ENCODE assay signal across 8 cellular contexts in genomic region chr5:172849636-172850453, GRCh38. TPM values are rescaled to one million over a fixed set of nuclear protein-coding genes. Genes with fewer than 3 reads are reported as not detected.
DNase-seq lines count a peak whose midpoint lies in the region; ATAC-seq and TF ChIP-seq lines count a peak whose summit lies in the region.

No MANE protein-coding gene starts in this region.

- peak overlapping the region; percentile 64 for H3K27ac Mint-ChIP-seq in activated naive CD8-positive, alpha-beta T cell treated with anti-CD3 and anti-CD28 coated beads for 36 hours
- no peak overlapping the region for H3K27ac Mint-ChIP-seq in activated T-helper 2 cell treated with anti-CD3 and anti-CD28 coated beads, Interferon-gamma antibody, Interleukin-2, Interleukin-4, amounts not matched to agents 10 μg/mL and 5 μg/mL and 100 μg/mL, durations not matched to agents 14 hours and 24 hours and 36 hours
- no peak overlapping the region for H3K27ac Mint-ChIP-seq in Caco-2 (ENCODE audit: unreplicated experiment)

- peak overlapping the region; percentile 78 to 96 for H3K27ac ChIP-seq in prostate gland

- no peaks in the 10 kb centered on the region for H3K27me3 Mint-ChIP-seq in activated naive CD8-positive, alpha-beta T cell treated with anti-CD3 and anti-CD28 coated beads for 36 hours
- H3K27me3 Mint-ChIP-seq in activated T-helper 2 cell treated with anti-CD3 and anti-CD28 coated beads, Interferon-gamma antibody, Interleukin-2, Interleukin-4, amounts not matched to agents 10 μg/mL and 5 μg/mL and 100 μg/mL, durations not matched to agents 14 hours and 24 hours and 36 hours (ENCODE audit: low read depth): no peaks in the 10 kb centered on the region
- H3K27me3 Mint-ChIP-seq in Caco-2 (ENCODE audit: insufficient read depth, unreplicated experiment): no peaks in the 10 kb centered on the region

- TF ChIP-seq CTCF in prostate gland (IDR thresholded peaks at IDR 0.05) (no peak), Caco-2 (IDR thresholded peaks at IDR 0.05; ENCODE audit: insufficient read depth in 1 of 2, low read depth in 1 of 2, low read length in 1 of 2, severe bottlenecking in 1 of 2, unreplicated experiment in 1 of 2) (no peak)

- H3K9me3 ChIP-seq in prostate gland: no peaks in the 10 kb centered on the region
- H3K9me3 ChIP-seq in Caco-2: no peaks in the 10 kb centered on the region

- DNase-seq in activated naive CD8-positive, alpha-beta T cell treated with anti-CD3 and anti-CD28 coated beads for 36 hours: no peak
- peak; percentile 84 for DNase-seq in prostate gland (ENCODE audit: low spot score)
- no peak for DNase-seq in SKM-1 treated with dmso at 0.1 percent for 144 hours (lab: John Stamatoyannopoulos, UW; ENCODE audit: unreplicated experiment)
- no peak for DNase-seq in activated T-helper 2 cell treated with anti-CD3 and anti-CD28 coated beads, Interferon-gamma antibody, Interleukin-2, Interleukin-4, amounts not matched to agents 10 μg/mL and 5 μg/mL and 100 μg/mL, durations not matched to agents 14 hours and 24 hours and 36 hours (ENCODE audit: low spot score)
- no peak for DNase-seq in Caco-2

- no peaks in the 10 kb centered on the region for H3K36me3 ChIP-seq in prostate gland
- peaks cover 1% of the 10 kb centered on the region; the same call in 1 of the 2 replicates for H3K36me3 ChIP-seq in Caco-2 (ENCODE audit: control insufficient read depth, insufficient read depth, low read length)

- peaks cover 54% of the 10 kb centered on the region for H3K4me1 Mint-ChIP-seq in activated naive CD8-positive, alpha-beta T cell treated with anti-CD3 and anti-CD28 coated beads for 36 hours
- peaks cover 22% of the 10 kb centered on the region for H3K4me1 Mint-ChIP-seq in activated T-helper 2 cell treated with anti-CD3 and anti-CD28 coated beads, Interferon-gamma antibody, Interleukin-2, Interleukin-4, amounts not matched to agents 10 μg/mL and 5 μg/mL and 100 μg/mL, durations not matched to agents 14 hours and 24 hours and 36 hours (ENCODE audit: low read depth)
- H3K4me1 Mint-ChIP-seq in Caco-2 (ENCODE audit: low read depth, unreplicated experiment): peaks cover 27% of the 10 kb centered on the region

- H3K9me3 Mint-ChIP-seq in activated naive CD8-positive, alpha-beta T cell treated with anti-CD3 and anti-CD28 coated beads for 36 hours: no peaks in the 10 kb centered on the region
- H3K9me3 Mint-ChIP-seq in activated T-helper 2 cell treated with anti-CD3 and anti-CD28 coated beads, Interferon-gamma antibody, Interleukin-2, Interleukin-4, amounts not matched to agents 10 μg/mL and 5 μg/mL and 100 μg/mL, durations not matched to agents 14 hours and 24 hours and 36 hours: no peaks in the 10 kb centered on the region
- no peaks in the 10 kb centered on the region for H3K9me3 Mint-ChIP-seq in Caco-2 (ENCODE audit: unreplicated experiment)

- ATAC-seq in GM18858 (IDR thresholded peaks at IDR 0.05; ENCODE audit: unreplicated experiment) (peak; percentile 39), HG02870 (IDR thresholded peaks at IDR 0.05; ENCODE audit: unreplicated experiment) (peak; percentile 41), HG03565 (IDR thresholded peaks at IDR 0.05; ENCODE audit: unreplicated experiment) (no peak)

- H3K4me1 ChIP-seq in prostate gland (replicated peaks) (peaks cover 21% of the 10 kb centered on the region), Caco-2 (peaks cover 22% of the 10 kb centered on the region)

- CTCF ChIA-PET in Caco-2 (lab: Charles Lee): no interaction called here

- POLR2A ChIA-PET in Caco-2 (lab: Charles Lee): interaction anchor here (0.7 kb wide), 1 partner anchor 78 kb away, joined by 3 read pairs; no protein-coding TSS in a partner anchor

- H3K4me3 Mint-ChIP-seq in activated naive CD8-positive, alpha-beta T cell treated with anti-CD3 and anti-CD28 coated beads for 36 hours: no peak overlapping the region
- no peak overlapping the region for H3K4me3 Mint-ChIP-seq in activated T-helper 2 cell treated with anti-CD3 and anti-CD28 coated beads, Interferon-gamma antibody, Interleukin-2, Interleukin-4, amounts not matched to agents 10 μg/mL and 5 μg/mL and 100 μg/mL, durations not matched to agents 14 hours and 24 hours and 36 hours (ENCODE audit: low read depth)
- H3K4me3 Mint-ChIP-seq in Caco-2 (ENCODE audit: unreplicated experiment): no peak overlapping the region

- 63% methylated on average over 15 of the region's 15 CpGs for WGBS in prostate gland

- H3K27me3 ChIP-seq in prostate gland (replicated peaks; ENCODE audit: insufficient read depth) (no peaks in the 10 kb centered on the region), Caco-2 (replicated peaks; ENCODE audit: control insufficient read depth, insufficient read depth, low read length) (no peaks in the 10 kb centered on the region)

- H3K4me3 ChIP-seq in prostate gland (no peak overlapping the region), Caco-2 (ENCODE audit: low read depth, low read length) (no peak overlapping the region)

- H3K36me3 Mint-ChIP-seq in activated naive CD8-positive, alpha-beta T cell treated with anti-CD3 and anti-CD28 coated beads for 36 hours: no peaks in the 10 kb centered on the region
- H3K36me3 Mint-ChIP-seq in activated T-helper 2 cell treated with anti-CD3 and anti-CD28 coated beads, Interferon-gamma antibody, Interleukin-2, Interleukin-4, amounts not matched to agents 10 μg/mL and 5 μg/mL and 100 μg/mL, durations not matched to agents 14 hours and 24 hours and 36 hours (ENCODE audit: low read depth): no peaks in the 10 kb centered on the region
- H3K36me3 Mint-ChIP-seq in Caco-2 (ENCODE audit: insufficient read depth, unreplicated experiment): peaks cover 21% of the 10 kb centered on the region

- intact Hi-C loops in prostate gland (cut with DNase I): no loop called here
- intact Hi-C loops in activated T-helper 2 cell treated with anti-CD3 and anti-CD28 coated beads, Interferon-gamma antibody, Interleukin-2, Interleukin-4, amounts not matched to agents 10 μg/mL and 5 μg/mL and 100 μg/mL, durations not matched to agents 14 hours and 24 hours and 36 hours (cut with micrococcal nuclease): no loop called here
- intact Hi-C loops in Caco-2 (cut with micrococcal nuclease; ENCODE audit: unreplicated experiment): no loop called here

- no peak for TF ChIP-seq POLR2A in prostate gland (IDR thresholded peaks at IDR 0.05)

- BruUV-seq in Caco-2 (replicated peaks; lab: Mats Ljungman, UMichigan): no TSS peak

RNA-seq across cellular contexts. Expression of gene ERGIC1, which starts 15.8 kb away (rescaled TPM):
- 10 to 100 TPM; 45.9 to 46.9 TPM for total RNA-seq in activated naive CD8-positive, alpha-beta T cell treated with anti-CD3 and anti-CD28 coated beads for 36 hours
- 100 to 1,000 TPM; 228 to 380 TPM for total RNA-seq in prostate gland
- 53.1 and 54.8 TPM in 2 replicates for total RNA-seq in activated T-helper 2 cell treated with anti-CD3 and anti-CD28 coated beads, Interferon-gamma antibody, Interleukin-2, Interleukin-4, amounts not matched to agents 10 μg/mL and 5 μg/mL and 100 μg/mL, durations not matched to agents 14 hours and 24 hours and 36 hours
- 152 and 161 TPM in 2 replicates for total RNA-seq in Caco-2 (2022)
